ENCODE assay signal across 26 cellular contexts in genomic region chr6:102028173-102028572, GRCh38.
"Had no signal": no experiment of that assay in that cellular context is flagged by ENCODE, and none has a peak within 500 bp of the region (broad histone marks: within the 10 kb centered on the region; RNA-seq: fewer than 3 reads in every experiment).

No MANE protein-coding gene starts in this region.

- H2AFZ ChIP-seq: hepatocyte had no signal

- H3K79me2 ChIP-seq: hepatocyte had no signal

- H3K27me3 ChIP-seq: colonic mucosa, esophagus squamous epithelium, gastroesophageal sphincter, heart left ventricle, hepatocyte, left lung had no signal

- H3K4me3 ChIP-seq: colonic mucosa, esophagus squamous epithelium, gastroesophageal sphincter, heart left ventricle, hepatocyte, left lung, lower lobe of right lung, mucosa of descending colon had no signal

- H3K27ac ChIP-seq: colonic mucosa, epithelial cell of prostate, esophagus squamous epithelium, gastroesophageal sphincter, heart left ventricle, hepatocyte, left lung, lower lobe of right lung had no signal

- H3K36me3 ChIP-seq: colonic mucosa, esophagus squamous epithelium, gastroesophageal sphincter, heart left ventricle, left lung, lower lobe of right lung had no signal

- H3K4me1 ChIP-seq: colonic mucosa, esophagus squamous epithelium, gastroesophageal sphincter, heart left ventricle, left lung, lower lobe of right lung had no signal

- ATAC-seq: effector memory CD8-positive, alpha-beta T cell; esophagus mucosa; gastroesophageal sphincter; heart left ventricle; left lung; left ventricle myocardium superior; lower lobe of right lung; mucosa of descending colon; naive thymus-derived CD8-positive, alpha-beta T cell had no signal

- H3K4me2 ChIP-seq: hepatocyte had no signal

- DNase-seq: colonic mucosa; cortex of kidney; effector CD8-positive, alpha-beta T cell; effector memory CD8-positive, alpha-beta T cell; endodermal cell; erythroblast; esophagus squamous epithelium; foreskin fibroblast; foreskin melanocyte; heart left ventricle; hypothalamus; immature natural killer cell; kidney glomerular epithelial cell; left lung; left ventricle myocardium superior; lower lobe of right lung; mesenchymal stem cell; mucosa of descending colon; naive B cell; naive thymus-derived CD8-positive, alpha-beta T cell had no signal

- FAIRE-seq: endometrium, keratinocyte had no signal

- H3K9me3 ChIP-seq: colonic mucosa, esophagus squamous epithelium, gastroesophageal sphincter, left lung, lower lobe of right lung, mucosa of descending colon had no signal
